Comparison of ENCODE assay signal across 22 cellular contexts in genomic region chr20:47886454-47887041, GRCh38.
A peak's percentile ranks its signal among the peaks of the same experiment; 100 is the strongest.
DNase-seq lines count a peak whose midpoint lies in the region; ATAC-seq, FAIRE-seq and TF ChIP-seq lines count a peak whose summit lies in the region.
"Had no signal": no experiment of that assay in that cellular context is flagged by ENCODE, and none has a peak within 500 bp of the region (broad histone marks: within the 10 kb centered on the region; RNA-seq: fewer than 3 reads in every experiment).

No MANE protein-coding gene starts in this region.

- no peak overlapping the region for H3K27ac Mint-ChIP-seq in T-cell
- H3K27ac Mint-ChIP-seq: CD4-positive, alpha-beta T cell; T-helper 17 cell had no signal

- H3K4me1 ChIP-seq in HepG2 (ENCODE audit: insufficient read depth, low read length): peaks cover 20% of the 10 kb centered on the region
- H3K4me1 ChIP-seq in osteoblast (ENCODE audit: insufficient read depth, low read length): no peaks in the 10 kb centered on the region
- H3K4me1 ChIP-seq: BLaER1 had no signal

- no peak overlapping the region for H3K27ac ChIP-seq in HepG2 (ENCODE audit: extremely low read length, insufficient read depth, low read length)
- no peak overlapping the region for H3K27ac ChIP-seq in osteoblast (ENCODE audit: low read depth, low read length)
- H3K27ac ChIP-seq: 22Rv1, BLaER1, KMS-11 had no signal

- DNase-seq in NCI-H748 (lab: John Stamatoyannopoulos, UW; ENCODE audit: unreplicated experiment) (peak; percentile 60), NCI-H748 treated with DMSO at 0.1 percent for 48 hours (lab: John Stamatoyannopoulos, UW) (no peak), RPMI7951 (ENCODE audit: low read depth) (peak; percentile 44), HepG2 (ENCODE audit: low spot score) (peak; percentile 88), osteoblast (ENCODE audit: insufficient read length, low spot score, missing footprints) (peak; percentile 19), DMS 273 treated with DMSO at 0.1 percent for 48 hours (lab: John Stamatoyannopoulos, UW) (no peak), T-cell (no peak)
- DNase-seq: ACHN; CD4-positive, alpha-beta T cell; NCI-H1105 treated with DMSO at 0.1 percent for 48 hours; NCI-H2029 treated with DMSO at 0.1 percent for 48 hours; NCI-H2171; NCI-H446; NCI-H526; Right ventricle myocardium superior; T-helper 17 cell had no signal

- POLR2A ChIA-PET in HepG2 (lab: Yijun Ruan, JAX) (no interaction called here), T-cell (lab: Charles Lee) (no interaction called here)

- TF ChIP-seq EP300 in HepG2 (IDR thresholded peaks at IDR 0.05; ENCODE audit: low read depth in 2 of 2, low read length in 2 of 2) (no peak), HepG2 (CRISPR knock-in tag; IDR thresholded peaks at IDR 0.05; ENCODE audit: borderline replicate concordance) (no peak)

- H3K79me2 ChIP-seq in HepG2 (ENCODE audit: insufficient read depth, low read length): no peaks in the 10 kb centered on the region
- H3K79me2 ChIP-seq in osteoblast (ENCODE audit: insufficient read depth, low read length): no peaks in the 10 kb centered on the region

- H3K4me3 ChIP-seq in HepG2 (replicated peaks in 1 of 3; ENCODE audit: insufficient read depth in 1 of 3, low read depth in 2 of 3, low read length in 3 of 3) (peak overlapping the region in 1 of 3 experiments; percentile 14; a peak in 1 of 6 replicates), osteoblast (ENCODE audit: insufficient read depth, low read length) (no peak overlapping the region)
- H3K4me3 ChIP-seq: BLaER1 had no signal

- TF ChIP-seq CTCF in HepG2 (CRISPR knock-in tag; IDR thresholded peaks at IDR 0.05): no peak
- no peak for TF ChIP-seq CTCF in osteoblast (IDR thresholded peaks at IDR 0.05; ENCODE audit: extremely low read depth, low read depth, low read length)

- no peak for TF ChIP-seq POLR2A in HepG2 (IDR thresholded peaks at IDR 0.05; ENCODE audit: insufficient read depth in 1 of 2, low read depth in 2 of 2, low read length in 2 of 2)

- ATAC-seq in HepG2: peak; percentile 97
- ATAC-seq in T-cell (replicated peaks in 1 of 4): no peak
- ATAC-seq in GM21381 (IDR thresholded peaks at IDR 0.05; ENCODE audit: unreplicated experiment): no peak
- ATAC-seq: Panc1, T-helper 17 cell had no signal

- 16% methylated on average over 18 of the region's 18 CpGs for WGBS in HepG2 (ENCODE audit: low lambda C conversion rate)

- no peak overlapping the region for H3K9ac ChIP-seq in HepG2 (ENCODE audit: insufficient read depth, low read depth, low read length)
- H3K9ac ChIP-seq: BLaER1, KMS-11 had no signal

- H3K4me3 Mint-ChIP-seq in T-cell: no peak overlapping the region
- H3K4me3 Mint-ChIP-seq: CD4-positive, alpha-beta T cell; T-helper 17 cell had no signal

- H3K36me3 ChIP-seq in HepG2 (replicated peaks in 1 of 2; ENCODE audit: control insufficient read depth in 1 of 2, insufficient read depth in 2 of 2, low read length in 2 of 2) (no peaks in the 10 kb centered on the region), osteoblast (ENCODE audit: insufficient read depth, low read length) (no peaks in the 10 kb centered on the region)
- H3K36me3 ChIP-seq: BLaER1 had no signal

- peak; percentile 23; the same call in 1 of the 2 replicates for TF ChIP-seq RAD21 in HepG2 (CRISPR knock-in tag; IDR thresholded peaks at IDR 0.05)

- H3K9me3 ChIP-seq in HepG2 (ENCODE audit: low read length): no peaks in the 10 kb centered on the region
- H3K9me3 ChIP-seq in osteoblast (ENCODE audit: low read depth, low read length): no peaks in the 10 kb centered on the region
- H3K9me3 ChIP-seq: BLaER1, Caco-2 had no signal

- no peaks in the 10 kb centered on the region for H3K9me3 Mint-ChIP-seq in T-cell
- H3K9me3 Mint-ChIP-seq: CD4-positive, alpha-beta T cell had no signal

- H3K27me3 ChIP-seq in HepG2 (ENCODE audit: control insufficient read depth in 1 of 2, insufficient read depth in 2 of 2, low read length in 2 of 2): peaks cover 2 to 35% of the 10 kb centered on the region in 2 experiments; a peak in 4 of 5 replicates
- H3K27me3 ChIP-seq in osteoblast (ENCODE audit: insufficient read depth, low read length): no peaks in the 10 kb centered on the region
- H3K27me3 ChIP-seq: BLaER1 had no signal

- H2AFZ ChIP-seq in HepG2 (ENCODE audit: low read length): no peak overlapping the region
- H2AFZ ChIP-seq in osteoblast (ENCODE audit: low read length): no peak overlapping the region

- in situ Hi-C loops in HepG2 (cut with HindIII; ENCODE audit: extremely low pct_ligation_motif_present, low pct_unique_long_range_greater_than_20kb): no loop called here

- CTCF ChIA-PET in HepG2 (lab: Yijun Ruan, JAX; ENCODE audit: low intra/inter-chr PET ratio, low total read pairs) (no interaction called here), T-cell (lab: Charles Lee) (no interaction called here)

- peak; percentile 94 for FAIRE-seq in HepG2 (lab: Jason Lieb, UNC)

- BruUV-seq in HepG2 (replicated peaks; lab: Mats Ljungman, UMichigan): no TSS peak

- peaks cover 4 to 5% of the 10 kb centered on the region in 2 donors for H3K27me3 Mint-ChIP-seq in T-cell
- H3K27me3 Mint-ChIP-seq: CD4-positive, alpha-beta T cell had no signal

- H3K4me2 ChIP-seq in HepG2 (ENCODE audit: low read depth, low read length) (peak overlapping the region; percentile 51), osteoblast (ENCODE audit: insufficient read depth, low read length) (no peak overlapping the region)
- H3K4me2 ChIP-seq: BLaER1, KMS-11 had no signal

- H4K20me1 ChIP-seq in HepG2 (ENCODE audit: insufficient read depth, low read length): no peaks in the 10 kb centered on the region
- no peaks in the 10 kb centered on the region for H4K20me1 ChIP-seq in osteoblast (ENCODE audit: insufficient read depth, low read length)
- H4K20me1 ChIP-seq: BLaER1 had no signal

- intact Hi-C loops in HepG2 (cut with micrococcal nuclease; ENCODE audit: unreplicated experiment): no loop called here

- H3K36me3 Mint-ChIP-seq in T-cell: no peaks in the 10 kb centered on the region

- H3K4me1 Mint-ChIP-seq in T-cell: no peaks in the 10 kb centered on the region
- H3K4me1 Mint-ChIP-seq: T-helper 17 cell had no signal

TF ChIP-seq in HepG2, 621 proteins besides CTCF, POLR2A, EP300 and RAD21 (continues in another document):
- TF ChIP-seq ZNF562 (CRISPR knock-in tag; IDR thresholded peaks at IDR 0.05; ENCODE audit: borderline replicate concordance) (no peak), SIX4 (CRISPR knock-in tag; IDR thresholded peaks at IDR 0.05) (no peak), HDAC2 (CRISPR knock-in tag; IDR thresholded peaks at IDR 0.05) (peak; percentile 50; the same call in 1 of the 2 replicates), TBX3 (IDR thresholded peaks at IDR 0.05; ENCODE audit: borderline replicate concordance) (no peak), ZNF761 (CRISPR knock-in tag; conservative IDR thresholded peaks at IDR 0.05) (no peak), THAP11 (CRISPR knock-in tag; IDR thresholded peaks at IDR 0.05) (peak; percentile 48; the same call in 1 of the 2 replicates), ZNF24 (IDR thresholded peaks at IDR 0.05) (no peak), ISL2 (CRISPR knock-in tag; IDR thresholded peaks at IDR 0.05) (no peak), ZNF460 (CRISPR knock-in tag; IDR thresholded peaks at IDR 0.05; ENCODE audit: borderline replicate concordance) (no peak; the same call in 1 of the 2 replicates), ATF7-NPFF (CRISPR knock-in tag; IDR thresholded peaks at IDR 0.05; ENCODE audit: low read depth) (peak; percentile 47; the same call in 1 of the 2 replicates), RAD51 (IDR thresholded peaks at IDR 0.05; ENCODE audit: borderline replicate concordance) (no peak)
- TF ChIP-seq, protein P1, sequence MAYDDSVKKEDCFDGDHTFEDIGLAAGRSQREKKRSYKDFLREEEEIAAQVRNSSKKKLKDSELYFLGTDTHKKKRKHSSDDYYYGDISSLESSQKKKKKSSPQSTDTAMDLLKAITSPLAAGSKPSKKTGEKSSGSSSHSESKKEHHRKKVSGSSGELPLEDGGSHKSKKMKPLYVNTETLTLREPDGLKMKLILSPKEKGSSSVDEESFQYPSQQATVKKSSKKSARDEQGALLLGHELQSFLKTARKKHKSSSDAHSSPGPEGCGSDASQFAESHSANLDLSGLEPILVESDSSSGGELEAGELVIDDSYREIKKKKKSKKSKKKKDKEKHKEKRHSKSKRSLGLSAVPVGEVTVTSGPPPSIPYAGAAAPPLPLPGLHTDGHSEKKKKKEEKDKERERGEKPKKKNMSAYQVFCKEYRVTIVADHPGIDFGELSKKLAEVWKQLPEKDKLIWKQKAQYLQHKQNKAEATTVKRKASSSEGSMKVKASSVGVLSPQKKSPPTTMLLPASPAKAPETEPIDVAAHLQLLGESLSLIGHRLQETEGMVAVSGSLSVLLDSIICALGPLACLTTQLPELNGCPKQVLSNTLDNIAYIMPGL (CRISPR knock-in tag; IDR thresholded peaks at IDR 0.05; ENCODE audit: borderline replicate concordance in 1 of 2, low read depth in 1 of 2): peak in 1 of 2 experiments; percentile 10; a peak in 1 of 4 replicates
- TF ChIP-seq, protein P2, sequence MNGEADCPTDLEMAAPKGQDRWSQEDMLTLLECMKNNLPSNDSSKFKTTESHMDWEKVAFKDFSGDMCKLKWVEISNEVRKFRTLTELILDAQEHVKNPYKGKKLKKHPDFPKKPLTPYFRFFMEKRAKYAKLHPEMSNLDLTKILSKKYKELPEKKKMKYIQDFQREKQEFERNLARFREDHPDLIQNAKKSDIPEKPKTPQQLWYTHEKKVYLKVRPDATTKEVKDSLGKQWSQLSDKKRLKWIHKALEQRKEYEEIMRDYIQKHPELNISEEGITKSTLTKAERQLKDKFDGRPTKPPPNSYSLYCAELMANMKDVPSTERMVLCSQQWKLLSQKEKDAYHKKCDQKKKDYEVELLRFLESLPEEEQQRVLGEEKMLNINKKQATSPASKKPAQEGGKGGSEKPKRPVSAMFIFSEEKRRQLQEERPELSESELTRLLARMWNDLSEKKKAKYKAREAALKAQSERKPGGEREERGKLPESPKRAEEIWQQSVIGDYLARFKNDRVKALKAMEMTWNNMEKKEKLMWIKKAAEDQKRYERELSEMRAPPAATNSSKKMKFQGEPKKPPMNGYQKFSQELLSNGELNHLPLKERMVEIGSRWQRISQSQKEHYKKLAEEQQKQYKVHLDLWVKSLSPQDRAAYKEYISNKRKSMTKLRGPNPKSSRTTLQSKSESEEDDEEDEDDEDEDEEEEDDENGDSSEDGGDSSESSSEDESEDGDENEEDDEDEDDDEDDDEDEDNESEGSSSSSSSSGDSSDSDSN (CRISPR knock-in tag; IDR thresholded peaks at IDR 0.05): peak; percentile 54; the same call in 1 of the 2 replicates

Comparison
In these comparisons a context has a peak if more than half of its experiments do, and no peak if none do; other contexts are left out.
1. DNase-seq: peak in NCI-H748 (single experiment), RPMI7951 (single experiment), HepG2 (single experiment) and osteoblast (single experiment); none in NCI-H748 treated with DMSO at 0.1 percent for 48 hours (single experiment), DMS 273 treated with DMSO at 0.1 percent for 48 hours (single experiment) and T-cell (0 of 34).